Comparison of ENCODE assay signal across 8 cellular contexts in the genomic region with DNA sequence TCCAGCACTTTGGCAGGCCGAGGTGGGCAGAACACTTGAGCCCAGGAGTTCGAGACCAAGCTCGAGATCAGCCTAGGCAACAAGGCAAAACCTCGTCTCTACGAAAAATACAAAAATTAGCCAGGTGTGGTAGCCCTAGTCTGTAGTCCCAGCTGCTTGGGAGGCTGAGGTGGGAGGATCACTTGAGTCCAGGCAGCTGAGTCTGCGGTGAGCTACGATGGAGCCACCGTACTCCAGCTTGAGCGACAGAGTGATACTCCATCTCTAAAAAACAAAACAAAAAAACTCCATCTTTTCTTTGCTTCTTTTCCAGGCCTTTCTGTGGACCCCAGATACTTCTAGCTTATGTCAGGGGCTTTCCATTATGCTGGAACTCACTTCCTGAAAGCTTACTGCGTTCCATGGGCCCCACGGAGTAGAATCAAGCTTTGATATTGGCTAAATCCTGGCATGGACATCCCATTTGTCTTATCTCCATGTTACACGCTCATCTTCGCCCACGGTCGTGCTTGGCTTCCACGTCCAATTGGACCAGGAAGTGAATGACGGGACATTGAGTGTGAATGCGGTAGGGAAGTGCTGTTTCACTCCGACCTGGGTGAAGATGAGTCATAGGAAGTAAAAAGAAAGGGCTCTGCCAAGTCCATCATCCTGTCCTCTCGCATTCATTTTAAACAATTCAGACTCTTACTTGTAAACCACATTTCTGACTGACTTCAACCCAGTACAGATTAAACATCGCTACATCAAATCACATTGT. TPM values are rescaled to one million over a fixed set of nuclear protein-coding genes. Genes with fewer than 3 reads are reported as not detected.
DNase-seq lines count a peak whose midpoint lies in the region.

No MANE protein-coding gene starts in this region.

- DNase-seq in A172 (ENCODE audit: low spot score): peak; percentile 97
- DNase-seq in HS-5 (ENCODE audit: low read depth): peak; percentile 40
- peak; percentile 51 for DNase-seq in astrocyte of the hippocampus (ENCODE audit: low read depth, low spot score)
- peak; percentile 90 for DNase-seq in iris pigment epithelial cell (ENCODE audit: low read depth)
- DNase-seq in activated gamma-delta T cell treated with Interleukin-2 at 50 U/mL for 16 hours: no peak
- DNase-seq in NCI-H526 treated with DMSO at 0.1 percent for 48 hours (lab: John Stamatoyannopoulos, UW): no peak
- no peak for DNase-seq in NCI-H1092 treated with DMSO at 0.1 percent for 48 hours (lab: John Stamatoyannopoulos, UW)
- no peak for DNase-seq in NCI-H2171 treated with DMSO at 0.1 percent for 48 hours (lab: John Stamatoyannopoulos, UW)

RNA-seq across cellular contexts. Expression of a gene that starts 45.7 kb away (rescaled TPM):
- 37.8 and 44.1 TPM in 2 replicates for total RNA-seq in A172 (2014; rRNA removed; shearing (Covaris generic))

Comparison
In these comparisons a context has a peak if more than half of its experiments do, and no peak if none do; other contexts are left out.
1. DNase-seq: peak in A172 (single experiment), HS-5 (single experiment), astrocyte of the hippocampus (single experiment) and iris pigment epithelial cell (single experiment); none in activated gamma-delta T cell treated with Interleukin-2 at 50 U/mL for 16 hours (single experiment), NCI-H526 treated with DMSO at 0.1 percent for 48 hours (single experiment), NCI-H1092 treated with DMSO at 0.1 percent for 48 hours (single experiment) and NCI-H2171 treated with DMSO at 0.1 percent for 48 hours (single experiment).